Comparison of ENCODE assay signal across 9 cellular contexts in the genomic region with DNA sequence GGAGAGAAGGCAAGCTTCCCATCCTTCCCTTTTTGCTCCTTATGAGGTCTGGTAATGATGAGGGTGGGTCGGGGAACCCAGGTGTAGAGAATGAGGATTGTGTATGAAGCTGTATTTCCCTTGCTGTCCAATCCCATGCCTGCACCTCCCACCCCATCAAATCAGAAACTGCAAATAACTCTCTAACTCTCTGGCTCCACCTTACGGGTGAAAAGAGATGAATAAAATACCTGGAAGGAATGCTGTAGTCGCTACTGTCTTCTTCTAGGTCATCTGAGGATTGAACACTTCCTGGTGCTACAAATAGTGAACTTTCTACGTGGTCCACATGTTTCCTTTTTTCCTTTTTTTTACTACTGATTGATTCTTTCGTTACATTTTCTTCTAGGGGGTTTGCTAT. TPM values are rescaled to one million over a fixed set of nuclear protein-coding genes. Genes with fewer than 3 reads are reported as not detected.
DNase-seq lines count a peak whose midpoint lies in the region; ATAC-seq and TF ChIP-seq lines count a peak whose summit lies in the region.
"Had no signal": no experiment of that assay in that cellular context is flagged by ENCODE, and none has a peak within 500 bp of the region (broad histone marks: within the 10 kb centered on the region; RNA-seq: fewer than 3 reads in every experiment).

No MANE protein-coding gene starts in this region.

- DNase-seq in DMS 273 treated with DMSO at 0.1 percent for 48 hours (lab: John Stamatoyannopoulos, UW) (peak; percentile 8), H9 (no peak), T-helper 17 cell (no peak), lower lobe of right lung (no peak), NCI-H510A treated with DMSO at 0.1 percent for 48 hours (lab: John Stamatoyannopoulos, UW) (no peak), dedifferentiated amniotic fluid mesenchymal stem cell (ENCODE audit: extremely low spot score) (no peak), NCI-H2107 treated with DMSO at 0.1 percent for 48 hours (lab: John Stamatoyannopoulos, UW; ENCODE audit: unreplicated experiment) (no peak)
- DNase-seq: Right ventricle myocardium superior had no signal

- no peak overlapping the region for H2BK120ac ChIP-seq in H9 (ENCODE audit: low read depth, low read length, poor library complexity, severe bottlenecking)

- TF ChIP-seq CTCF in H9 (conservative IDR thresholded peaks at IDR 0.05) (peak; percentile 50), lower lobe of right lung (IDR thresholded peaks at IDR 0.05) (peak; percentile 38)

- H3K36me3 Mint-ChIP-seq in H9 (ENCODE audit: insufficient read depth in 1 of 3, low read depth in 3 of 3), result no peaks in the 10 kb centered on the region; a peak in 1 of 7 replicates
- H3K36me3 Mint-ChIP-seq in T-helper 17 cell (ENCODE audit: low read depth), result no peaks in the 10 kb centered on the region

- H3K18ac ChIP-seq in H9 (ENCODE audit: insufficient read length, low read depth, low read length), result no peak overlapping the region

- no peak overlapping the region for H3K9ac ChIP-seq in H9 (ENCODE audit: extremely low read depth, insufficient read length, low read length)

- no peak overlapping the region for H3K27ac ChIP-seq in H9 (ENCODE audit: insufficient read length, low read depth, low read length)
- H3K27ac ChIP-seq in lower lobe of right lung, result no peak overlapping the region

- H2BK12ac ChIP-seq in H9 (ENCODE audit: insufficient read length, low read depth, low read length), result no peak overlapping the region

- H4K8ac ChIP-seq in H9 (replicated peaks; ENCODE audit: insufficient read length, low read depth, low read length), result no peak overlapping the region

- no peak overlapping the region for H3K14ac ChIP-seq in H9 (ENCODE audit: insufficient read depth, low read length)

- no peak overlapping the region for H3K23ac ChIP-seq in H9 (ENCODE audit: insufficient read length, low read depth, low read length)

- no peak overlapping the region for H2BK15ac ChIP-seq in H9 (ENCODE audit: low read depth, low read length)

- no peak overlapping the region for H3K4me3 Mint-ChIP-seq in H9
- H3K4me3 Mint-ChIP-seq in T-helper 17 cell, result no peak overlapping the region

- no peaks in the 10 kb centered on the region for H4K20me1 ChIP-seq in H9 (ENCODE audit: control insufficient read depth, insufficient read depth, insufficient read length)

- H2AFZ ChIP-seq in H9 (ENCODE audit: low read length), result no peak overlapping the region

- H3K79me1 ChIP-seq in H9 (ENCODE audit: insufficient read depth, low read depth, low read length, poor library complexity, severe bottlenecking), result no peaks in the 10 kb centered on the region

- no peak overlapping the region for H3K4me3 ChIP-seq in lower lobe of right lung

- peak overlapping the region in 1 of 3 experiments; percentile 9; a peak in 1 of 7 replicates for H3K27ac Mint-ChIP-seq in H9
- H3K27ac Mint-ChIP-seq in T-helper 17 cell, result no peak overlapping the region

- peaks cover 2% of the 10 kb centered on the region; the same call in 1 of the 2 replicates for H3K27me3 Mint-ChIP-seq in H9 (ENCODE audit: low read depth)
- H3K27me3 Mint-ChIP-seq in T-helper 17 cell, result peaks cover 30% of the 10 kb centered on the region

- no peak overlapping the region for H3T11ph ChIP-seq in H9 (ENCODE audit: low read length)

- H3K4me1 ChIP-seq in H9 (ENCODE audit: insufficient read depth, low read length) (peaks cover 7% of the 10 kb centered on the region; the same call in 1 of the 2 replicates), lower lobe of right lung (peaks cover 8% of the 10 kb centered on the region)

- no peak overlapping the region for H3K4me2 ChIP-seq in H9 (ENCODE audit: insufficient read depth, insufficient read length, low read length)

- peaks cover 45 to 48% of the 10 kb centered on the region in 2 experiments for H3K4me1 Mint-ChIP-seq in H9
- H3K4me1 Mint-ChIP-seq in T-helper 17 cell, result peaks cover 10% of the 10 kb centered on the region

- H3K36me3 ChIP-seq in lower lobe of right lung, result no peaks in the 10 kb centered on the region

- no peaks in the 10 kb centered on the region; a peak in 1 of 5 replicates for H3K9me3 Mint-ChIP-seq in H9

- no peak overlapping the region for H3K56ac ChIP-seq in H9 (ENCODE audit: insufficient read length, low read depth, low read length)

- H4K5ac ChIP-seq in H9 (ENCODE audit: insufficient read length, low read depth, low read length), result no peak overlapping the region

- H3K79me2 ChIP-seq in H9 (ENCODE audit: insufficient read depth, low read length), result no peaks in the 10 kb centered on the region

- H3K23me2 ChIP-seq in H9 (ENCODE audit: insufficient read length, low read depth, low read length, poor library complexity, severe bottlenecking), result no peaks in the 10 kb centered on the region

- H3K9me3 ChIP-seq in H9 (ENCODE audit: control insufficient read depth, low read depth, low read length) (no peaks in the 10 kb centered on the region), T-helper 17 cell (ENCODE audit: control insufficient read depth, low read length, poor library complexity, severe bottlenecking) (no peaks in the 10 kb centered on the region), lower lobe of right lung (no peaks in the 10 kb centered on the region)

- no peak overlapping the region for H3K4ac ChIP-seq in H9 (ENCODE audit: low read depth, low read length)

- H2BK20ac ChIP-seq in H9 (ENCODE audit: low read depth, low read length, poor library complexity, severe bottlenecking), result no peak overlapping the region

- no peaks in the 10 kb centered on the region for H3K27me3 ChIP-seq in H9 (ENCODE audit: insufficient read depth, low read length)
- no peaks in the 10 kb centered on the region for H3K27me3 ChIP-seq in lower lobe of right lung (ENCODE audit: low read depth)

- no peak overlapping the region for H2BK5ac ChIP-seq in H9 (ENCODE audit: insufficient read length, low read length)

- WGBS in H9 (ENCODE audit: extremely low coverage, insufficient read length, low lambda C conversion rate), result no CpG with 5 or more reads among the region's 5 CpGs

- no peak overlapping the region for H2AK5ac ChIP-seq in H9 (ENCODE audit: insufficient read length, low read length)

- peak; percentile 60 for ATAC-seq in T-helper 17 cell
- peak; percentile 15 to 41 for ATAC-seq in lower lobe of right lung
- no peak for ATAC-seq in HG02678 (IDR thresholded peaks at IDR 0.05; ENCODE audit: unreplicated experiment)

- H4K91ac ChIP-seq in H9 (ENCODE audit: insufficient read length, low read depth, low read length), result no peak overlapping the region

- intact Hi-C loops in lower lobe of right lung (cut with DNase I), result no loop called here

RNA-seq across cellular contexts. Expression of gene DICER1, which starts 38.9 kb away (rescaled TPM):
- 57.0 and 59.4 TPM in 2 replicates for total RNA-seq in H9 (2021)
- total RNA-seq in T-helper 17 cell, result 10 to 100 TPM; 44.0 to 54.9 TPM
- total RNA-seq in lower lobe of right lung, result 66.4 TPM
